Comparison of ENCODE assay signal across 8 cellular contexts in the genomic region with DNA sequence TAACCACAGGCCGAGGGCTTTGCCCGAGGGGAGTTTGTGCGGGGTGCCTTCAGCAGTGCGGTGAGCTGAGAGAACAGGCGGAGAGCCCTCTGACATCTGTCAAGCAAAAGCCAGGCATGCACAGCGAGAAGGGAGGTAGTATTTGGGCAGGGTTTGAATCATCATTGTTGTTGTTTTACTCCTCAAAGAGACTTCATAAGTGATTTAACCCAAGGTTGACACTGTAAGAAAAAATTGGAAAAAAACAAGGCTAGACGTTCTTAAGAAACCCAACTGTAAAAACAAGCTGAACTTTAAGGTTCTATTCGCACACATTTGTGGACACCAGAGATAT. TPM values are rescaled to one million over a fixed set of nuclear protein-coding genes. Genes with fewer than 3 reads are reported as not detected.
A peak's percentile ranks its signal among the peaks of the same experiment; 100 is the strongest.
DNase-seq lines count a peak whose midpoint lies in the region; ATAC-seq and TF ChIP-seq lines count a peak whose summit lies in the region.

No MANE protein-coding gene starts in this region.

- H3K27ac ChIP-seq in heart right ventricle (no peak overlapping the region), vagina (no peak overlapping the region)

- TF ChIP-seq CTCF in heart right ventricle (IDR thresholded peaks at IDR 0.05) (no peak), vagina (IDR thresholded peaks at IDR 0.05) (no peak)

- peaks cover 3% of the 10 kb centered on the region for H3K36me3 Mint-ChIP-seq in memory B cell

- peaks cover 0 to 26% (median 0%) of the 10 kb centered on the region in 7 donors for H3K27me3 ChIP-seq in heart right ventricle
- no peaks in the 10 kb centered on the region for H3K27me3 ChIP-seq in adipocyte (replicated peaks; ENCODE audit: control insufficient read depth, insufficient read depth, low read length)
- no peaks in the 10 kb centered on the region for H3K27me3 ChIP-seq in vagina

- H3K36me3 ChIP-seq in heart right ventricle = no peaks in the 10 kb centered on the region
- no peaks in the 10 kb centered on the region for H3K36me3 ChIP-seq in adipocyte (ENCODE audit: control insufficient read depth, insufficient read depth, low read length, severe bottlenecking)
- H3K36me3 ChIP-seq in vagina = no peaks in the 10 kb centered on the region

- H3K27me3 Mint-ChIP-seq in memory B cell = no peaks in the 10 kb centered on the region

- no peaks in the 10 kb centered on the region for H3K9me3 Mint-ChIP-seq in memory B cell

- H3K9me3 ChIP-seq in heart right ventricle (no peaks in the 10 kb centered on the region), adipocyte (ENCODE audit: control insufficient read depth, low read length) (no peaks in the 10 kb centered on the region), vagina (no peaks in the 10 kb centered on the region)

- ATAC-seq in heart right ventricle (no peak), left ventricle myocardium superior (no peak), memory B cell (ENCODE audit: low read depth) (no peak), GM19328 (IDR thresholded peaks at IDR 0.05; ENCODE audit: unreplicated experiment) (no peak)

- no peak overlapping the region for H3K27ac Mint-ChIP-seq in memory B cell

- DNase-seq in heart right ventricle (no peak), left ventricle myocardium superior (no peak), adipocyte (ENCODE audit: low read depth) (peak; percentile 2), memory B cell (ENCODE audit: low spot score in 2 of 2) (no peak), vagina (ENCODE audit: extremely low spot score in 2 of 2) (no peak), EL (no peak)
- DNase-seq in effector CD4-positive, alpha-beta T cell = no peak

- TF ChIP-seq POLR2A in vagina (IDR thresholded peaks at IDR 0.05) = no peak

- H3K4me1 Mint-ChIP-seq in memory B cell = peaks cover 15% of the 10 kb centered on the region

- peaks cover 0 to 19% (median 11%) of the 10 kb centered on the region in 9 donors for H3K4me1 ChIP-seq in heart right ventricle
- H3K4me1 ChIP-seq in adipocyte (ENCODE audit: control insufficient read depth, insufficient read depth, low read length) = peaks cover 13% of the 10 kb centered on the region
- peaks cover 8% of the 10 kb centered on the region for H3K4me1 ChIP-seq in vagina

- 51 to 54% methylated on average over 8 of the region's 8 CpGs for WGBS in heart right ventricle, 2 donors

- H3K4me3 ChIP-seq in heart right ventricle (peak overlapping the region in 9 of 10 donors; percentile 52 to 93 (median 77)), adipocyte (ENCODE audit: low read length) (peak overlapping the region; percentile 87), vagina (peak overlapping the region; percentile 70 to 82)

- no peak overlapping the region for H3K9ac ChIP-seq in adipocyte (ENCODE audit: low read length)

- H3K4me3 Mint-ChIP-seq in memory B cell = peak overlapping the region; percentile 91

- intact Hi-C loops in heart right ventricle (cut with DNase I) = loop anchor here in 1 of 10 donors (10.0 kb wide), 1 partner anchor 179 kb away; no protein-coding TSS in a partner anchor
- intact Hi-C loops in left ventricle myocardium superior (cut with micrococcal nuclease) = no loop called here
- intact Hi-C loops in vagina (cut with DNase I) = no loop called here

RNA-seq across cellular contexts. Expression of gene ADAM22, which starts 1.3 kb away (rescaled TPM):
- total RNA-seq in heart right ventricle (1 to 10 TPM in 9 of 10 donors, under 1 TPM in 1; 0.62 to 3.7 (median 1.9) TPM), left ventricle myocardium superior (1.7 TPM), vagina (6.1 TPM)
- under 1 TPM; 0.19 to 0.51 TPM for polyA plus RNA-seq in heart right ventricle

RNA-seq across cellular contexts. Expression of gene DBF4, which starts 59.0 kb away (rescaled TPM):
- total RNA-seq in heart right ventricle = 1 to 10 TPM; 1.2 to 5.2 (median 1.9) TPM
- polyA plus RNA-seq in heart right ventricle = 1 to 10 TPM; 1.5 to 3.1 TPM
- total RNA-seq in left ventricle myocardium superior = 1.5 TPM
- 8.3 TPM for total RNA-seq in vagina

RNA-seq across cellular contexts. Expression of gene SLC25A40, which starts 59.2 kb away (rescaled TPM):
- total RNA-seq in heart right ventricle (10 to 100 TPM; 15.9 to 29.6 (median 22.6) TPM), left ventricle myocardium superior (32.1 TPM), vagina (30.0 TPM)
- 1 to 10 TPM; 4.1 to 5.7 TPM for polyA plus RNA-seq in heart right ventricle
